ENCODE assay signal across 8 cellular contexts in genomic region chr6:99746261-99746895, GRCh38.
DNase-seq lines count a peak whose midpoint lies in the region; ATAC-seq, FAIRE-seq and TF ChIP-seq lines count a peak whose summit lies in the region.

No MANE protein-coding gene starts in this region.

- H3K27me3 Mint-ChIP-seq in endodermal cell (ENCODE audit: insufficient read depth) = peaks cover 49% of the 10 kb centered on the region
- H3K27me3 Mint-ChIP-seq in stimulated activated memory B cell treated with anti-CD40 and anti-IgM and Interleukin-4, amounts not matched to agents 10 μg/mL and 1 μg/mL and 100 μg/mL, for 72 hours = peaks cover 20% of the 10 kb centered on the region

- no peak overlapping the region for H3K27ac ChIP-seq in endodermal cell (ENCODE audit: low read depth, low read length)

- DNase-seq in D721Med (ENCODE audit: insufficient read length, low spot score) (peak; percentile 16), NCI-H748 treated with DMSO at 0.1 percent for 48 hours (lab: John Stamatoyannopoulos, UW) (peak; percentile 89), endodermal cell (peak; percentile 75), middle frontal gyrus (ENCODE audit: extremely low spot score, low spot score) (peak; percentile 65)
- DNase-seq in activated CD4-positive, alpha-beta T cell treated with anti-CD3 and anti-CD28 coated beads, Interleukin-2, amount 50 U/mL, for 4 hours = peak; percentile 30 to 42

- H3K9me3 Mint-ChIP-seq in endodermal cell = no peaks in the 10 kb centered on the region
- no peaks in the 10 kb centered on the region for H3K9me3 Mint-ChIP-seq in stimulated activated memory B cell treated with anti-CD40 and anti-IgM and Interleukin-4, amounts not matched to agents 10 μg/mL and 1 μg/mL and 100 μg/mL, for 72 hours

- H3K4me1 Mint-ChIP-seq in endodermal cell = no peaks in the 10 kb centered on the region
- no peaks in the 10 kb centered on the region for H3K4me1 Mint-ChIP-seq in stimulated activated memory B cell treated with anti-CD40 and anti-IgM and Interleukin-4, amounts not matched to agents 10 μg/mL and 1 μg/mL and 100 μg/mL, for 72 hours

- no peak overlapping the region for H3K4me3 ChIP-seq in endodermal cell (ENCODE audit: low read length)

- H3K4me1 ChIP-seq in endodermal cell (ENCODE audit: control insufficient read depth, insufficient read depth, low read length) = no peaks in the 10 kb centered on the region

- H3K9ac ChIP-seq in endodermal cell (ENCODE audit: extremely low read depth, low read length, poor library complexity, severe bottlenecking) = no peak overlapping the region

- FAIRE-seq in D721Med (lab: Jason Lieb, UNC) = peak; percentile 94

- TF ChIP-seq CTCF in D721Med (IDR thresholded peaks at IDR 0.05; ENCODE audit: insufficient read depth, missing control alignments) (peak; percentile 82), endodermal cell (conservative IDR thresholded peaks at IDR 0.05) (peak; percentile 84)

- no peaks in the 10 kb centered on the region for H3K36me3 Mint-ChIP-seq in endodermal cell (ENCODE audit: low read depth)
- no peaks in the 10 kb centered on the region for H3K36me3 Mint-ChIP-seq in stimulated activated memory B cell treated with anti-CD40 and anti-IgM and Interleukin-4, amounts not matched to agents 10 μg/mL and 1 μg/mL and 100 μg/mL, for 72 hours

- H3K9me3 ChIP-seq in endodermal cell (ENCODE audit: control insufficient read depth, low read length) = no peaks in the 10 kb centered on the region

- peaks cover 47% of the 10 kb centered on the region for H3K27me3 ChIP-seq in endodermal cell (ENCODE audit: control insufficient read depth, insufficient read depth, low read length, poor library complexity, severe bottlenecking)

- no peak overlapping the region for H3K27ac Mint-ChIP-seq in endodermal cell
- no peak overlapping the region for H3K27ac Mint-ChIP-seq in stimulated activated memory B cell treated with anti-CD40 and anti-IgM and Interleukin-4, amounts not matched to agents 10 μg/mL and 1 μg/mL and 100 μg/mL, for 72 hours

- no peaks in the 10 kb centered on the region for H3K36me3 ChIP-seq in endodermal cell (ENCODE audit: control insufficient read depth, insufficient read depth, low read length)

- peak; percentile 96 for ATAC-seq in GM19468 (IDR thresholded peaks at IDR 0.05; ENCODE audit: extremely low read depth, unreplicated experiment)
- ATAC-seq in HG03558 (IDR thresholded peaks at IDR 0.05; ENCODE audit: extremely low read depth, unreplicated experiment) = peak; percentile 82
- peak; percentile 31 for ATAC-seq in stimulated activated memory B cell treated with anti-CD40 and anti-IgM and Interleukin-4, amounts not matched to agents 10 μg/mL and 1 μg/mL and 100 μg/mL, for 72 hours

- H3K4me3 Mint-ChIP-seq in endodermal cell = no peak overlapping the region
- H3K4me3 Mint-ChIP-seq in stimulated activated memory B cell treated with anti-CD40 and anti-IgM and Interleukin-4, amounts not matched to agents 10 μg/mL and 1 μg/mL and 100 μg/mL, for 72 hours = no peak overlapping the region

- 0 to 2% methylated on average over 2 to 6 of the region's 6 CpGs for WGBS in endodermal cell (ENCODE audit: insufficient coverage in 1 of 2, insufficient read length in 1 of 2), 2 experiments

Comparison
In these comparisons a context has a peak if more than half of its experiments do, and no peak if none do; other contexts are left out.
1. DNase-seq: peak in every context shown above with its lines; median percentile 89 in NCI-H748 treated with DMSO at 0.1 percent for 48 hours; 75 in endodermal cell; 65 in middle frontal gyrus; 36 in activated CD4-positive, alpha-beta T cell treated with anti-CD3 and anti-CD28 coated beads, Interleukin-2, amount 50 U/mL, for 4 hours; 16 in D721Med.
2. ATAC-seq: peak in every context shown above with its lines; median percentile 96 in GM19468; 82 in HG03558; 31 in stimulated activated memory B cell treated with anti-CD40 and anti-IgM and Interleukin-4, amounts not matched to agents 10 μg/mL and 1 μg/mL and 100 μg/mL, for 72 hours.